ENCODE assay signal across 14 cellular contexts in genomic region chr21:38290809-38291208, GRCh38. TPM values are rescaled to one million over a fixed set of nuclear protein-coding genes. Genes with fewer than 3 reads are reported as not detected.
A peak's percentile ranks its signal among the peaks of the same experiment; 100 is the strongest.
DNase-seq lines count a peak whose midpoint lies in the region; ATAC-seq and TF ChIP-seq lines count a peak whose summit lies in the region.
"Had no signal": no experiment of that assay in that cellular context is flagged by ENCODE, and none has a peak within 500 bp of the region (broad histone marks: within the 10 kb centered on the region; RNA-seq: fewer than 3 reads in every experiment).

No MANE protein-coding gene starts in this region.

- H3K9me3 ChIP-seq in esophagus squamous epithelium (no peaks in the 10 kb centered on the region), neutrophil (no peaks in the 10 kb centered on the region)
- H3K9me3 ChIP-seq: Caco-2 had no signal

- ATAC-seq in GM21528 (IDR thresholded peaks at IDR 0.05; ENCODE audit: low FRiP score, unreplicated experiment): no peak
- ATAC-seq: HCT116 had no signal

- DNase-seq in M059J (ENCODE audit: low read depth): peak; percentile 50
- DNase-seq in esophagus squamous epithelium (lab: John Stamatoyannopoulos, UW): no peak
- no peak for DNase-seq in activated naive CD4-positive, alpha-beta T cell treated with anti-CD3 and anti-CD28 coated beads for 36 hours
- DNase-seq in activated naive CD4-positive, alpha-beta T cell (lab: John Stamatoyannopoulos, UW): no peak
- no peak for DNase-seq in NCI-H1092 (lab: John Stamatoyannopoulos, UW)
- DNase-seq: 8988T, Caco-2, NCI-H1694 treated with DMSO at 0.1 percent for 48 hours, SHP77 had no signal

- CTCF ChIA-PET in activated naive CD4-positive, alpha-beta T cell treated with anti-CD3 and anti-CD28 coated beads for 36 hours (lab: Charles Lee): no interaction called here

- H3K9me3 Mint-ChIP-seq in activated naive CD4-positive, alpha-beta T cell treated with anti-CD3 and anti-CD28 coated beads for 36 hours: no peaks in the 10 kb centered on the region

- H3K4me3 ChIP-seq in ACC112 (ENCODE audit: low read depth, low read length) (no peak overlapping the region), esophagus squamous epithelium (no peak overlapping the region), neutrophil (ENCODE audit: low read depth in 1 of 2, low read length in 1 of 2) (peak overlapping the region in 1 of 2 experiments; percentile 1)

- TF ChIP-seq CTCF in esophagus squamous epithelium (IDR thresholded peaks at IDR 0.05): no peak
- no peak for TF ChIP-seq CTCF in neutrophil (IDR thresholded peaks at IDR 0.05)

- no peaks in the 10 kb centered on the region for H3K27me3 Mint-ChIP-seq in activated naive CD4-positive, alpha-beta T cell treated with anti-CD3 and anti-CD28 coated beads for 36 hours (ENCODE audit: low read depth)

- H3K27me3 ChIP-seq in ACC112 (ENCODE audit: insufficient read depth, low read length) (no peaks in the 10 kb centered on the region), esophagus squamous epithelium (no peaks in the 10 kb centered on the region), neutrophil (no peaks in the 10 kb centered on the region)

- no peak overlapping the region for H2AFZ ChIP-seq in ACC112 (ENCODE audit: low read length, unreplicated experiment)

- peak overlapping the region; percentile 96 for H3K27ac ChIP-seq in ACC112 (ENCODE audit: low read depth, low read length)
- peak overlapping the region in 3 of 4 donors; percentile 16 to 79 (median 71) for H3K27ac ChIP-seq in esophagus squamous epithelium
- H3K27ac ChIP-seq in neutrophil: peak overlapping the region; percentile 91
- H3K27ac ChIP-seq: C4-2B had no signal

- TF ChIP-seq POLR2A in esophagus squamous epithelium (IDR thresholded peaks at IDR 0.05): no peak

- intact Hi-C loops in esophagus squamous epithelium (cut with DNase I): no loop called here
- intact Hi-C loops in activated naive CD4-positive, alpha-beta T cell treated with anti-CD3 and anti-CD28 coated beads for 36 hours (cut with micrococcal nuclease): no loop called here

- H3K36me3 Mint-ChIP-seq in activated naive CD4-positive, alpha-beta T cell treated with anti-CD3 and anti-CD28 coated beads for 36 hours (ENCODE audit: low read depth): no peaks in the 10 kb centered on the region

- no peak overlapping the region for H3K4me3 Mint-ChIP-seq in activated naive CD4-positive, alpha-beta T cell treated with anti-CD3 and anti-CD28 coated beads for 36 hours

- H3K36me3 ChIP-seq in ACC112 (ENCODE audit: insufficient read depth, low read length) (no peaks in the 10 kb centered on the region), esophagus squamous epithelium (no peaks in the 10 kb centered on the region), neutrophil (peaks cover 75% of the 10 kb centered on the region)

- peaks cover 82% of the 10 kb centered on the region for H3K4me1 ChIP-seq in ACC112 (ENCODE audit: control insufficient read depth, insufficient read depth, low read length, unreplicated experiment)
- H3K4me1 ChIP-seq in esophagus squamous epithelium: peaks cover 22 to 88% (median 33%) of the 10 kb centered on the region in 3 donors
- H3K4me1 ChIP-seq in neutrophil (ENCODE audit: control insufficient read depth in 1 of 2, insufficient read depth in 1 of 2, low read depth in 1 of 2, low read length in 1 of 2): peaks cover 97 to 99% of the 10 kb centered on the region in 2 experiments
- H3K4me1 ChIP-seq: Caco-2 had no signal

- H3K4me1 Mint-ChIP-seq in activated naive CD4-positive, alpha-beta T cell treated with anti-CD3 and anti-CD28 coated beads for 36 hours (ENCODE audit: low read depth): peaks cover 31% of the 10 kb centered on the region

- 35 to 54% methylated on average over 3 of the region's 3 CpGs for WGBS in esophagus squamous epithelium, 2 donors

- no peaks in the 10 kb centered on the region for H3K79me2 ChIP-seq in ACC112 (ENCODE audit: control insufficient read depth, insufficient read depth, low read length, unreplicated experiment)

- no peak overlapping the region for H3K27ac Mint-ChIP-seq in activated naive CD4-positive, alpha-beta T cell treated with anti-CD3 and anti-CD28 coated beads for 36 hours

RNA-seq across cellular contexts. Expression of gene KCNJ15, which starts 34.0 kb away (rescaled TPM):
- total RNA-seq in M059J (2014; rRNA removed; shearing (Covaris generic)): 0.22 and 1.5 TPM in 2 replicates
- 10 to 100 TPM in 3 of 4 donors, 1 to 10 TPM in 1; 8.1 to 17.8 (median 15.8) TPM for total RNA-seq in esophagus squamous epithelium
- total RNA-seq in activated naive CD4-positive, alpha-beta T cell treated with anti-CD3 and anti-CD28 coated beads for 36 hours: under 1 TPM; 0.60 to 0.96 TPM
- total RNA-seq: Caco-2 had no signal
